ENCODE assay signal across 12 cellular contexts in genomic region chr2:55302241-55302640, GRCh38. TPM values are rescaled to one million over a fixed set of nuclear protein-coding genes. Genes with fewer than 3 reads are reported as not detected.
DNase-seq lines count a peak whose midpoint lies in the region; ATAC-seq and TF ChIP-seq lines count a peak whose summit lies in the region.
"Had no signal": no experiment of that assay in that cellular context is flagged by ENCODE, and none has a peak within 500 bp of the region (broad histone marks: within the 10 kb centered on the region; RNA-seq: fewer than 3 reads in every experiment).

No MANE protein-coding gene starts in this region.

- no peak overlapping the region for H3K4me3 ChIP-seq in Peyer's patch
- H3K4me3 ChIP-seq: upper lobe of left lung had no signal

- H3K36me3 Mint-ChIP-seq in activated T-cell treated with anti-CD3 and anti-CD28 coated beads, Interleukin-2, amount 50 U/mL, for 4 hours (ENCODE audit: insufficient read depth) = no peaks in the 10 kb centered on the region
- no peaks in the 10 kb centered on the region for H3K36me3 Mint-ChIP-seq in stimulated activated effector memory CD8-positive, alpha-beta T cell treated with anti-CD3 and anti-CD28 coated beads, Interleukin-12 subunit alpha, Interleukin-12 subunit beta, amount 100 ng/mL, for 72 hours
- H3K36me3 Mint-ChIP-seq in T-helper 2 cell treated with Interferon-gamma antibody and Interleukin-4, amounts not matched to agents 5 μg/mL and 100 μg/mL, for 36 hours (ENCODE audit: low read depth) = no peaks in the 10 kb centered on the region

- TF ChIP-seq CTCF in foreskin keratinocyte (conservative IDR thresholded peaks at IDR 0.05) = no peak
- TF ChIP-seq CTCF in Peyer's patch (IDR thresholded peaks at IDR 0.05) = no peak

- H3K27me3 ChIP-seq in foreskin keratinocyte (no peaks in the 10 kb centered on the region), Peyer's patch (no peaks in the 10 kb centered on the region)
- H3K27me3 ChIP-seq: upper lobe of left lung had no signal

- H3K36me3 ChIP-seq in Peyer's patch = no peaks in the 10 kb centered on the region

- DNase-seq in activated T-cell treated with anti-CD3 and anti-CD28 coated beads, Interleukin-2, amount 50 U/mL, for 4 hours = no peak
- DNase-seq in activated T-cell treated with anti-CD3 and anti-CD28 coated beads, Interleukin-2, amount 50 U/mL, for 1 hour = no peak
- DNase-seq in stimulated activated effector memory CD8-positive, alpha-beta T cell treated with anti-CD3 and anti-CD28 coated beads, Interleukin-12 subunit alpha, Interleukin-12 subunit beta, amount 100 ng/mL, for 72 hours (ENCODE audit: low spot score in 2 of 2) = no peak
- no peak for DNase-seq in T-helper 2 cell treated with Interferon-gamma antibody and Interleukin-4, amounts not matched to agents 5 μg/mL and 100 μg/mL, for 36 hours (ENCODE audit: low spot score)
- DNase-seq in foreskin keratinocyte = no peak
- no peak for DNase-seq in Peyer's patch
- DNase-seq: ACHN, DND-41, NCI-H187 treated with DMSO at 0.1 percent for 48 hours, upper lobe of left lung had no signal

- H3K27ac Mint-ChIP-seq in stimulated activated effector memory CD8-positive, alpha-beta T cell treated with anti-CD3 and anti-CD28 coated beads, Interleukin-12 subunit alpha, Interleukin-12 subunit beta, amount 100 ng/mL, for 72 hours = no peak overlapping the region
- no peak overlapping the region for H3K27ac Mint-ChIP-seq in T-helper 2 cell treated with Interferon-gamma antibody and Interleukin-4, amounts not matched to agents 5 μg/mL and 100 μg/mL, for 36 hours

- H3K4me3 Mint-ChIP-seq in activated T-cell treated with anti-CD3 and anti-CD28 coated beads, Interleukin-2, amount 50 U/mL, for 4 hours = no peak overlapping the region
- H3K4me3 Mint-ChIP-seq in stimulated activated effector memory CD8-positive, alpha-beta T cell treated with anti-CD3 and anti-CD28 coated beads, Interleukin-12 subunit alpha, Interleukin-12 subunit beta, amount 100 ng/mL, for 72 hours = no peak overlapping the region
- H3K4me3 Mint-ChIP-seq in T-helper 2 cell treated with Interferon-gamma antibody and Interleukin-4, amounts not matched to agents 5 μg/mL and 100 μg/mL, for 36 hours = no peak overlapping the region

- TF ChIP-seq POLR2A in Peyer's patch (IDR thresholded peaks at IDR 0.05) = no peak

- H3K27ac ChIP-seq in foreskin keratinocyte (no peak overlapping the region), Peyer's patch (no peak overlapping the region)
- H3K27ac ChIP-seq: upper lobe of left lung had no signal

- peak; percentile 93 to 96 for ATAC-seq in activated T-cell treated with anti-CD3 and anti-CD28 coated beads, Interleukin-2, amount 50 U/mL, for 4 hours
- peak; percentile 71 for ATAC-seq in GM21526 (IDR thresholded peaks at IDR 0.05; ENCODE audit: low FRiP score, unreplicated experiment)
- ATAC-seq in HG03103 (IDR thresholded peaks at IDR 0.05; ENCODE audit: low read depth, unreplicated experiment) = peak; percentile 70
- peak; percentile 99 for ATAC-seq in stimulated activated effector memory CD8-positive, alpha-beta T cell treated with anti-CD3 and anti-CD28 coated beads, Interleukin-12 subunit alpha, Interleukin-12 subunit beta, amount 100 ng/mL, for 72 hours
- no peak for ATAC-seq in foreskin keratinocyte

- H3K4me1 Mint-ChIP-seq in activated T-cell treated with anti-CD3 and anti-CD28 coated beads, Interleukin-2, amount 50 U/mL, for 4 hours (ENCODE audit: low read depth) = peaks cover 15% of the 10 kb centered on the region
- no peaks in the 10 kb centered on the region for H3K4me1 Mint-ChIP-seq in stimulated activated effector memory CD8-positive, alpha-beta T cell treated with anti-CD3 and anti-CD28 coated beads, Interleukin-12 subunit alpha, Interleukin-12 subunit beta, amount 100 ng/mL, for 72 hours
- peaks cover 3% of the 10 kb centered on the region for H3K4me1 Mint-ChIP-seq in T-helper 2 cell treated with Interferon-gamma antibody and Interleukin-4, amounts not matched to agents 5 μg/mL and 100 μg/mL, for 36 hours (ENCODE audit: low read depth)

- no peaks in the 10 kb centered on the region for H3K4me1 ChIP-seq in foreskin keratinocyte
- no peaks in the 10 kb centered on the region for H3K4me1 ChIP-seq in Peyer's patch
- H3K4me1 ChIP-seq: upper lobe of left lung had no signal

- H3K27me3 Mint-ChIP-seq in activated T-cell treated with anti-CD3 and anti-CD28 coated beads, Interleukin-2, amount 50 U/mL, for 4 hours (ENCODE audit: low read depth) = no peaks in the 10 kb centered on the region
- peaks cover 3% of the 10 kb centered on the region for H3K27me3 Mint-ChIP-seq in T-helper 2 cell treated with Interferon-gamma antibody and Interleukin-4, amounts not matched to agents 5 μg/mL and 100 μg/mL, for 36 hours (ENCODE audit: low read depth)

- no peaks in the 10 kb centered on the region for H3K9me3 Mint-ChIP-seq in activated T-cell treated with anti-CD3 and anti-CD28 coated beads, Interleukin-2, amount 50 U/mL, for 4 hours
- no peaks in the 10 kb centered on the region for H3K9me3 Mint-ChIP-seq in stimulated activated effector memory CD8-positive, alpha-beta T cell treated with anti-CD3 and anti-CD28 coated beads, Interleukin-12 subunit alpha, Interleukin-12 subunit beta, amount 100 ng/mL, for 72 hours
- H3K9me3 Mint-ChIP-seq in T-helper 2 cell treated with Interferon-gamma antibody and Interleukin-4, amounts not matched to agents 5 μg/mL and 100 μg/mL, for 36 hours = no peaks in the 10 kb centered on the region

- no peaks in the 10 kb centered on the region for H3K9me3 ChIP-seq in Peyer's patch
- H3K9me3 ChIP-seq: upper lobe of left lung had no signal

RNA-seq across cellular contexts. Expression of gene MTIF2, which starts 33.2 kb away (rescaled TPM):
- total RNA-seq in activated T-cell treated with anti-CD3 and anti-CD28 coated beads, Interleukin-2, amount 50 U/mL, for 4 hours = 10 to 100 TPM; 55.6 to 59.8 (median 58.1) TPM
- total RNA-seq in foreskin keratinocyte (42.0 and 45.7 TPM in 2 replicates), Peyer's patch (10 to 100 TPM; 31.3 to 46.2 (median 34.6) TPM)
- 17.7 and 21.6 TPM in 2 replicates for polyA plus RNA-seq in foreskin keratinocyte
